In the genomic region with DNA sequence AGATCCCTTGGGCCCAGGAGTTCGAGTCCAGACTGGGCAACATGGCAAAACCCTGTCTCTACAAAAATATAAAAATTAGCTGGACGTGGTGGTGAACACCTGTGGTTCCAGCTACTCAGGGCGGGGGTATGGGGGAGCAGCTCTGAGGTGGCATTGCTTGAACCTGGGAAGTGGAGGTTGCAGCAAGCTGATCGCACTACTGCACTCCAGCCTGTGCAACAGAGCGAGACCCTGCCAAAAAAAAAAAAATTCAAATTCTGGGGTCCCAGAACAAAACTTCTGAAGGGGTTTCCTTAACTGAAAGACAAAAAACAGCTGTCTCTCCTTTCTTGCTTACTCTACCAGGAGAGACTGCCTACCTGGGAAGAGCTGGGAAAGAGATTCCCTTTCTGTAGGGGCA, we compare ENCODE assay signal across 9 cellular contexts. TPM values are rescaled to one million over a fixed set of nuclear protein-coding genes. Genes with fewer than 3 reads are reported as not detected.
A peak's percentile ranks its signal among the peaks of the same experiment; 100 is the strongest.
DNase-seq lines count a peak whose midpoint lies in the region; ATAC-seq and TF ChIP-seq lines count a peak whose summit lies in the region.
"Had no signal": no experiment of that assay in that cellular context is flagged by ENCODE, and none has a peak within 500 bp of the region (broad histone marks: within the 10 kb centered on the region; RNA-seq: fewer than 3 reads in every experiment).

No MANE protein-coding gene starts in this region.

- ATAC-seq in foreskin keratinocyte: no peak

- intact Hi-C loops in A673 (cut with micrococcal nuclease; ENCODE audit: unreplicated experiment): no loop called here

- H3K36me3 ChIP-seq in A673 (ENCODE audit: insufficient read depth, low read length, poor library complexity, severe bottlenecking): no peaks in the 10 kb centered on the region
- no peaks in the 10 kb centered on the region for H3K36me3 ChIP-seq in parathyroid adenoma (ENCODE audit: control insufficient read depth, insufficient read depth, low read length)

- CTCF ChIA-PET in A673 (lab: Charles Lee): interaction anchor here (1.0 kb wide), 1 partner anchor 63 kb away, joined by 4 read pairs; no protein-coding TSS in a partner anchor

- H3K4me1 ChIP-seq in A673 (ENCODE audit: insufficient read depth, low read length, poor library complexity, severe bottlenecking): peaks cover 74% of the 10 kb centered on the region
- peaks cover 47% of the 10 kb centered on the region for H3K4me1 ChIP-seq in foreskin keratinocyte
- H3K4me1 ChIP-seq in parathyroid adenoma: peaks cover 29% of the 10 kb centered on the region

- no peak overlapping the region for H3K9ac ChIP-seq in parathyroid adenoma

- peaks cover 75% of the 10 kb centered on the region for H3K79me2 ChIP-seq in parathyroid adenoma

- DNase-seq in A673 (ENCODE audit: low spot score) (no peak), NAMALWA (ENCODE audit: low spot score) (peak; percentile 64), foreskin keratinocyte (no peak), DMS153 treated with DMSO at 0.1 percent for 48 hours (lab: John Stamatoyannopoulos, UW; ENCODE audit: unreplicated experiment) (no peak), SK-N-DZ (ENCODE audit: low spot score) (no peak), cerebellar cortex (ENCODE audit: low spot score) (no peak), NCI-H1417 treated with DMSO at 0.1 percent for 48 hours (lab: John Stamatoyannopoulos, UW) (no peak)
- DNase-seq: NCI-H1092 had no signal

- H3K4me3 ChIP-seq in A673 (ENCODE audit: low read depth, low read length, poor library complexity, severe bottlenecking): no peak overlapping the region
- no peak overlapping the region for H3K4me3 ChIP-seq in parathyroid adenoma (ENCODE audit: low read depth, low read length)

- H3K4me2 ChIP-seq in parathyroid adenoma (ENCODE audit: low read length): peak overlapping the region; percentile 54

- no peak for TF ChIP-seq CTCF in A673 (conservative IDR thresholded peaks at IDR 0.05; ENCODE audit: low read depth, low read length)
- TF ChIP-seq CTCF in foreskin keratinocyte (conservative IDR thresholded peaks at IDR 0.05): no peak
- TF ChIP-seq CTCF in parathyroid adenoma (IDR thresholded peaks at IDR 0.05): no peak

- no TSS peak for BruUV-seq in A673 (replicated peaks; lab: Mats Ljungman, UMichigan)

- POLR2A ChIA-PET in A673 (lab: Charles Lee; ENCODE audit: low non-redundant PET): no interaction called here

- no peak overlapping the region for H2AFZ ChIP-seq in parathyroid adenoma

- H3K27ac ChIP-seq in A673 (ENCODE audit: low read depth, low read length, poor library complexity, severe bottlenecking) (peak overlapping the region; percentile 77), foreskin keratinocyte (peak overlapping the region; percentile 99), parathyroid adenoma (peak overlapping the region; percentile 62)

- no peaks in the 10 kb centered on the region for H3K27me3 ChIP-seq in A673 (replicated peaks; ENCODE audit: insufficient read depth, low read depth, low read length, poor library complexity)
- H3K27me3 ChIP-seq in foreskin keratinocyte: no peaks in the 10 kb centered on the region
- no peaks in the 10 kb centered on the region for H3K27me3 ChIP-seq in parathyroid adenoma (ENCODE audit: control insufficient read depth, insufficient read depth, low read length)

- H3K9me3 ChIP-seq in A673 (ENCODE audit: low read depth, low read length, poor library complexity, severe bottlenecking): no peaks in the 10 kb centered on the region
- H3K9me3 ChIP-seq in parathyroid adenoma (ENCODE audit: control insufficient read depth, low read length): no peaks in the 10 kb centered on the region

RNA-seq across cellular contexts. Expression of a gene that starts 27.0 kb away (rescaled TPM):
- total RNA-seq in A673 (2021): 23.6 and 28.0 TPM in 2 replicates
- 24.3 and 24.5 TPM in 2 replicates for total RNA-seq in foreskin keratinocyte
- polyA plus RNA-seq in foreskin keratinocyte: 9.4 and 10.1 TPM in 2 replicates
- 1.2 and 2.1 TPM in 2 replicates for polyA plus RNA-seq in SK-N-DZ (2014; cell fraction: cytosol; rRNA removed)
- polyA plus RNA-seq in SK-N-DZ (2014; cell fraction: nucleus; rRNA removed): 0.66 and 1.7 TPM in 2 replicates
